ENCODE assay signal across 9 cellular contexts in the genomic region with DNA sequence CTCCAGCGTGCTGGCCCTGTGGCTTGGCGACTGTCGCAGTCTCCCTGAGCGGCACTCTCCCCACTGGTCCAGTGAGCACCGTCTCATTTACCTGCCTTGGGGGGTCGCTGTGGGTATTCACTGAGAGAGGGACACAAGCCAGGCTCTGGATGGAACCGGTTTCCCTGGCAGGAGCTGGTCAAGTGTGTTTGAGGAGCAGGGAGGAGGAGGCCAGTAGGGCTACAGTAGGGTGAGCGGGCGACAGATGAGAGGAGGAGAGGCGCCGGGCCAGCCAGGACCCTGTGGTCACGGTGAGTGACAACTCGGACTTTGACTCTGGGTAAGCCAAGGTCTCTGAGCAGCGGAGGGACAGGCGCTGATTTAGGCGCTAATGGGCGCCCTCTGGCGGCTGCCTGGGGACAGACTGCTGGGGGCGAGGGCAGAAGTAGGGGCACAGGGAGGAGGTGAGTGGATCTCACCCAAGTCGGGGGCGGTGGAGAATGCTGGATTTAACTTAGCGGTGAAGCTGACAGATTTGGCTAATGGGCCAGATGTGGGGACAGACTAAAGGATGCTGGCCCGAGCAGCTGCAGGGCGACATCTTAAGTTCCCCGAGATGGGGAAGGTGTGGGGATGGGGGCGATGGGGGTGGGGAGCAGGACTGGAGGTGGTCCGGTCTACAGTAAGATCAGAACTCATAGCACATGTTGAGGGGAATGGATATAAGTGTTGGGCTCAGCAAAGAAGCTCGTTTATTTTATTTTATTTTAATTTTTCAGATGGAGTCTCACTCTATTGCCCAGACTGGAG. TPM values are rescaled to one million over a fixed set of nuclear protein-coding genes. Genes with fewer than 3 reads are reported as not detected.
DNase-seq lines count a peak whose midpoint lies in the region; ATAC-seq lines count a peak whose summit lies in the region.
"Had no signal": no experiment of that assay in that cellular context is flagged by ENCODE, and none has a peak within 500 bp of the region (broad histone marks: within the 10 kb centered on the region; RNA-seq: fewer than 3 reads in every experiment).

No MANE protein-coding gene starts in this region.

- ATAC-seq in right cardiac atrium (peak in 1 of 2 donors; percentile 3), GM19324 (IDR thresholded peaks at IDR 0.05; ENCODE audit: low FRiP score, unreplicated experiment) (no peak), HG03520 (IDR thresholded peaks at IDR 0.05; ENCODE audit: unreplicated experiment) (no peak)

- H3K36me3 ChIP-seq in ES-I3 (ENCODE audit: insufficient read depth, low read length), result peaks cover 3% of the 10 kb centered on the region; the same call in 1 of the 2 replicates
- H3K36me3 ChIP-seq in rectal smooth muscle tissue (ENCODE audit: control insufficient read depth, insufficient read depth, low read length), result no peaks in the 10 kb centered on the region

- peak overlapping the region; percentile 22 for H3K27ac ChIP-seq in right cardiac atrium (ENCODE audit: low read length)
- no peak overlapping the region for H3K27ac ChIP-seq in rectal smooth muscle tissue (ENCODE audit: low read depth, low read length)
- H3K27ac ChIP-seq: epithelial cell of prostate had no signal

- H3K4me1 ChIP-seq in ES-I3 (ENCODE audit: insufficient read depth, low read length) (peaks cover 3% of the 10 kb centered on the region), right cardiac atrium (ENCODE audit: control insufficient read depth, insufficient read depth, low read length) (no peaks in the 10 kb centered on the region), rectal smooth muscle tissue (ENCODE audit: control insufficient read depth, insufficient read depth, low read length) (no peaks in the 10 kb centered on the region)

- H3K27me3 ChIP-seq in right cardiac atrium (ENCODE audit: control insufficient read depth, insufficient read depth) (no peaks in the 10 kb centered on the region), rectal smooth muscle tissue (ENCODE audit: control insufficient read depth, insufficient read depth, low read length) (no peaks in the 10 kb centered on the region)

- DNase-seq in NCI-H1092 treated with DMSO at 0.1 percent for 48 hours (lab: John Stamatoyannopoulos, UW) (peak; percentile 84), amygdala (lab: John Stamatoyannopoulos, UW) (peak in 47 of 56 donors; percentile 12 to 81 (median 49)), right cardiac atrium (peak; percentile 80 to 92 (median 91))

- WGBS in right cardiac atrium, result 23% methylated on average over 28 of the region's 28 CpGs

- H3K4me3 ChIP-seq in right cardiac atrium (ENCODE audit: low read length) (no peak overlapping the region), rectal smooth muscle tissue (ENCODE audit: low read length) (peak overlapping the region; percentile 38)

- H3K36me3 Mint-ChIP-seq in T-helper 1 cell treated with Interleukin-12 subunit alpha and Interleukin-12 subunit beta and Interleukin-4 antibody, amounts not matched to agents 30 μg/mL and 1 μg/mL, for 36 hours (ENCODE audit: low read depth), result peaks cover 19% of the 10 kb centered on the region

- intact Hi-C loops in right cardiac atrium (cut with DNase I), result loop anchor here in 2 of 4 donors (10.0 kb wide), 2 partner anchors 78 to 88 kb away; a partner anchor contains a TSS

- H3K9me3 ChIP-seq in ES-I3 (ENCODE audit: control insufficient read depth, insufficient read depth, low read length) (no peaks in the 10 kb centered on the region), right cardiac atrium (ENCODE audit: control insufficient read depth, low read length) (no peaks in the 10 kb centered on the region)

- H3K4me1 Mint-ChIP-seq in T-helper 1 cell treated with Interleukin-12 subunit alpha and Interleukin-12 subunit beta and Interleukin-4 antibody, amounts not matched to agents 30 μg/mL and 1 μg/mL, for 36 hours (ENCODE audit: low read depth), result peaks cover 19% of the 10 kb centered on the region

- H3K27me3 Mint-ChIP-seq in T-helper 1 cell treated with Interleukin-12 subunit alpha and Interleukin-12 subunit beta and Interleukin-4 antibody, amounts not matched to agents 30 μg/mL and 1 μg/mL, for 36 hours (ENCODE audit: low read depth), result no peaks in the 10 kb centered on the region

- H3K9ac ChIP-seq in ES-I3 (ENCODE audit: low read depth, low read length), result peak overlapping the region; percentile 36
- H3K9ac ChIP-seq in rectal smooth muscle tissue (ENCODE audit: low read length), result no peak overlapping the region

- H3K4me3 Mint-ChIP-seq in T-helper 1 cell treated with Interleukin-12 subunit alpha and Interleukin-12 subunit beta and Interleukin-4 antibody, amounts not matched to agents 30 μg/mL and 1 μg/mL, for 36 hours, result no peak overlapping the region

- peak overlapping the region; percentile 49 for H3K27ac Mint-ChIP-seq in T-helper 1 cell treated with Interleukin-12 subunit alpha and Interleukin-12 subunit beta and Interleukin-4 antibody, amounts not matched to agents 30 μg/mL and 1 μg/mL, for 36 hours

- H3K9me3 Mint-ChIP-seq in T-helper 1 cell treated with Interleukin-12 subunit alpha and Interleukin-12 subunit beta and Interleukin-4 antibody, amounts not matched to agents 30 μg/mL and 1 μg/mL, for 36 hours, result no peaks in the 10 kb centered on the region

RNA-seq across cellular contexts. Expression of a gene that starts 4.7 kb away (rescaled TPM):
- 100 to 1,000 TPM; 117 to 131 (median 125) TPM for total RNA-seq in right cardiac atrium
- polyA plus RNA-seq in right cardiac atrium, result 154 TPM

RNA-seq across cellular contexts. Expression of a gene that starts 6.6 kb away (rescaled TPM):
- 10 to 100 TPM in 3 of 4 donors, 1 to 10 TPM in 1; 8.6 to 14.0 (median 12.4) TPM for total RNA-seq in right cardiac atrium
- polyA plus RNA-seq in right cardiac atrium, result 15.1 TPM

RNA-seq across cellular contexts. Expression of a gene that starts 6.7 kb away (rescaled TPM):
- total RNA-seq in right cardiac atrium, result 10 to 100 TPM; 34.1 to 58.0 (median 40.7) TPM
- 39.6 TPM for polyA plus RNA-seq in right cardiac atrium

RNA-seq across cellular contexts. Expression of a gene that starts 17.1 kb away (rescaled TPM):
- total RNA-seq in right cardiac atrium, result under 1 TPM; 0.28 to 0.82 (median 0.44) TPM
- polyA plus RNA-seq in right cardiac atrium, result 0.52 TPM

RNA-seq across cellular contexts. Expression of a gene that starts 18.6 kb away (rescaled TPM):
- 1 to 10 TPM; 4.8 to 8.5 (median 5.7) TPM for total RNA-seq in right cardiac atrium
- polyA plus RNA-seq in right cardiac atrium, result 4.5 TPM
